ENCODE assay signal across 31 cellular contexts in the genomic region with DNA sequence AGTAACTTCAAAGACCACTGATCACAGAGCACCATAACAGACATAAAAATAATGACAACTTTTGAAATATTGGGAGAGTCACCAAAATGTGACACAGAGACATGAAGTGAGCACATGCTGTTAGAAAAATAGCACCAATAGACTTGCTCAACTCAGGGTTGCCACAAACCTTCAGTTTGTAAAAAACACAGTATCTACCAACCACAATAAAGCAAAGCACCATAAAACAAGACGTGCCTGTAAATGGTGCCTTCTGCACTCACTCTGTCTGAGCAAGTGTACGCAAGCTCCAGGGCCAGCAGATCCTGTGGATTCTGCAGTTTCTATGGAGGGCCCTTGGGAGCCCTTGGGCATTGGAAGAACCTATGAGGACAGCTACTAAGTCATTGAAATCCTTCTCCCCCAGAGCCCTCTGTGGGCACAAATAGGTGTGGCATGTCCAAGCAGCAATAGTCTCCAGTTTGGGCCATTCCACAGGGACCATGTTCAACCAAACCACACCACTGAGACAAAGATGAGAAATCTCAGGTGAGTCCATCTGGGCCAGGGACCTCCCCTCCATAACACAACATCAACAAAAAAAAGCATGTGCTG.
"Had no signal": no experiment of that assay in that cellular context is flagged by ENCODE, and none has a peak within 500 bp of the region (broad histone marks: within the 10 kb centered on the region; RNA-seq: fewer than 3 reads in every experiment).

No MANE protein-coding gene starts in this region.

- H3K36me3 ChIP-seq: adrenal gland, breast epithelium, esophagus squamous epithelium, gastrocnemius medialis, lower lobe of right lung, sigmoid colon, thoracic aorta, upper lobe of left lung had no signal

- H3K27me3 ChIP-seq: adrenal gland, breast epithelium, dorsolateral prefrontal cortex, esophagus squamous epithelium, gastrocnemius medialis, sigmoid colon, upper lobe of left lung had no signal

- H3K36me3 Mint-ChIP-seq: activated naive CD8-positive, alpha-beta T cell; stimulated activated naive B cell treated with anti-CD40 and anti-IgM and Interleukin-4, amounts not matched to agents 10 μg/mL and 1 μg/mL and 100 μg/mL, for 72 hours had no signal

- H3K27ac ChIP-seq: adrenal gland, breast epithelium, dorsolateral prefrontal cortex, esophagus squamous epithelium, gastrocnemius medialis, lower lobe of right lung, sigmoid colon, thoracic aorta, upper lobe of left lung had no signal

- H3K9me3 Mint-ChIP-seq: activated B cell treated with CpG ODN at 0.5 μM for 24 hours; activated T-cell treated with anti-CD3 and anti-CD28 coated beads, Interleukin-2, amount 50 U/mL, for 24 hours; activated T-helper 2 cell treated with anti-CD3 and anti-CD28 coated beads, Interferon-gamma antibody, Interleukin-2, Interleukin-4, amounts not matched to agents 10 μg/mL and 5 μg/mL and 100 μg/mL, durations not matched to agents 14 hours and 24 hours and 36 hours; central memory CD8-positive, alpha-beta T cell; stimulated activated naive B cell treated with anti-CD40 and anti-IgM and Interleukin-4, amounts not matched to agents 10 μg/mL and 1 μg/mL and 100 μg/mL, for 72 hours had no signal

- H3K4me3 ChIP-seq: adrenal gland, breast epithelium, dorsolateral prefrontal cortex, esophagus squamous epithelium, gastrocnemius medialis, lower lobe of right lung, mucosa of descending colon, sigmoid colon, smooth muscle cell, thoracic aorta, upper lobe of left lung had no signal

- H3K4me3 Mint-ChIP-seq: activated B cell treated with CpG ODN at 0.5 μM for 24 hours; activated CD4-positive, alpha-beta T cell treated with anti-CD3 and anti-CD28 coated beads for 36 hours; activated T-cell treated with anti-CD3 and anti-CD28 coated beads, Interleukin-2, amount 50 U/mL, for 24 hours; central memory CD8-positive, alpha-beta T cell; stimulated activated naive B cell treated with anti-CD40 and anti-IgM and Interleukin-4, amounts not matched to agents 10 μg/mL and 1 μg/mL and 100 μg/mL, for 72 hours had no signal

- H3K4me1 ChIP-seq: breast epithelium, esophagus squamous epithelium, gastrocnemius medialis, upper lobe of left lung had no signal

- H3K9me3 ChIP-seq: adrenal gland, breast epithelium, esophagus squamous epithelium, gastrocnemius medialis, lower lobe of right lung, mucosa of descending colon, sigmoid colon, thoracic aorta, upper lobe of left lung had no signal

- DNase-seq: activated B cell treated with CpG ODN at 0.5 μM for 24 hours; activated CD4-positive, alpha-beta T cell treated with anti-CD3 and anti-CD28 coated beads for 36 hours; activated CD4-positive, alpha-beta T cell treated with anti-CD3 and anti-CD28 coated beads, Interleukin-2, amount 50 U/mL, for 4 hours; activated CD8-positive, alpha-beta memory T cell treated with anti-CD3 and anti-CD28 coated beads for 24 hours; activated CD8-positive, alpha-beta memory T cell treated with anti-CD3 and anti-CD28 coated beads, Interleukin-2, amount 50 U/mL, for 4 hours; activated naive CD4-positive, alpha-beta T cell; activated T-cell treated with anti-CD3 and anti-CD28 coated beads, Interleukin-2, amount 50 U/mL, for 24 hours; adrenal gland; dorsolateral prefrontal cortex; esophagus squamous epithelium; gastrocnemius medialis; head of caudate nucleus; islet precursor cell; left cardiac atrium; lower lobe of right lung; mesendoderm; mucosa of descending colon; occipital lobe; posterior cingulate gyrus; sigmoid colon; stimulated activated CD4-positive, alpha-beta T cell treated with anti-CD3 and anti-CD28 coated beads, Interleukin-15, amount 100 ng/mL, for 24 hours; stimulated activated naive B cell treated with anti-CD40 and anti-IgM and Interleukin-4, amounts not matched to agents 10 μg/mL and 1 μg/mL and 100 μg/mL, for 72 hours; T-helper 1 cell; T-helper 9 cell; upper lobe of left lung had no signal

- ATAC-seq: activated CD4-positive, alpha-beta T cell treated with anti-CD3 and anti-CD28 coated beads for 36 hours; gastrocnemius medialis; left cardiac atrium; lower lobe of right lung; mucosa of descending colon; stimulated activated naive B cell treated with anti-CD40 and anti-IgM and Interleukin-4, amounts not matched to agents 10 μg/mL and 1 μg/mL and 100 μg/mL, for 72 hours had no signal

- H3K27me3 Mint-ChIP-seq: activated CD4-positive, alpha-beta T cell treated with anti-CD3 and anti-CD28 coated beads for 36 hours; activated naive CD8-positive, alpha-beta T cell; activated T-cell treated with anti-CD3 and anti-CD28 coated beads, Interleukin-2, amount 50 U/mL, for 24 hours; central memory CD8-positive, alpha-beta T cell; stimulated activated naive B cell treated with anti-CD40 and anti-IgM and Interleukin-4, amounts not matched to agents 10 μg/mL and 1 μg/mL and 100 μg/mL, for 72 hours had no signal

- H3K27ac Mint-ChIP-seq: activated B cell treated with CpG ODN at 0.5 μM for 24 hours; activated CD4-positive, alpha-beta T cell treated with anti-CD3 and anti-CD28 coated beads for 36 hours; activated naive CD8-positive, alpha-beta T cell; activated T-cell treated with anti-CD3 and anti-CD28 coated beads, Interleukin-2, amount 50 U/mL, for 24 hours; activated T-helper 2 cell treated with anti-CD3 and anti-CD28 coated beads, Interferon-gamma antibody, Interleukin-2, Interleukin-4, amounts not matched to agents 10 μg/mL and 5 μg/mL and 100 μg/mL, durations not matched to agents 14 hours and 24 hours and 36 hours had no signal

- H3K4me2 ChIP-seq: smooth muscle cell had no signal
